8 cellular contexts compared by ENCODE assay signal in the genomic region with DNA sequence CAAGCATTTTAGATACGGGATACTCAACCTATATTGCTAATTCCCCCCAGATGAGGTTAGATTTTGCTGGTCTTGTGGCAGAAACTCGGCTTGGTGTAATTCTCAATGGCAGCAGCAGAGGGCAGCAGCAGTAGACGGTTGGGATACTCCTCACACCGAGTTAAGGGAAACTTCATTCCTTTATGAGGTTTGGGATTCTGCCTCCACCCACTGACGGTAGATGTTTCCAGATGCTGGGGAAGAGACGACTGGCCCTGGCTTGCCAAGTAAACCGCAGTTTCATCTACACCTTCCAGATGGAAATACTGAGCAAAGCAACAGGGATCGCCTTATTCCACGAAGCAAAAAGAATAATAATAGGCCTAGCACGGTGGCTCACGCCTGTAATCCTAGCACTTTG. TPM values are rescaled to one million over a fixed set of nuclear protein-coding genes. Genes with fewer than 3 reads are reported as not detected.
DNase-seq lines count a peak whose midpoint lies in the region; ATAC-seq, FAIRE-seq and TF ChIP-seq lines count a peak whose summit lies in the region.

No MANE protein-coding gene starts in this region.

- peak; percentile 87 for DNase-seq in COLO829 (ENCODE audit: low spot score)
- DNase-seq in HTR-8/SVneo (ENCODE audit: insufficient read length, low spot score) = peak; percentile 83
- peak; percentile 59 for DNase-seq in NOMO-1 treated with DMSO at 0.1 percent for 48 hours (lab: John Stamatoyannopoulos, UW; ENCODE audit: unreplicated experiment)
- peak; percentile 51 to 57 for DNase-seq in activated CD8-positive, alpha-beta memory T cell treated with anti-CD3 and anti-CD28 coated beads for 4 hours (ENCODE audit: low read depth in 2 of 2)
- peak; percentile 47 to 91 for DNase-seq in mesothelial cell of epicardium (ENCODE audit: low spot score in 2 of 2, unreplicated experiment in 2 of 2)
- DNase-seq in stimulated activated CD8-positive, alpha-beta memory T cell treated with anti-CD3 and anti-CD28 coated beads, Interleukin-2, amount 100 ng/mL, for 48 hours (ENCODE audit: low read depth in 2 of 2) = peak; percentile 44 to 76

- no peak for ATAC-seq in GM21737 (IDR thresholded peaks at IDR 0.05; ENCODE audit: unreplicated experiment)

- H3K4me1 Mint-ChIP-seq in mesothelial cell of epicardium = peaks cover 3% of the 10 kb centered on the region

- H3K36me3 Mint-ChIP-seq in mesothelial cell of epicardium = no peaks in the 10 kb centered on the region

- no peaks in the 10 kb centered on the region for H3K27me3 Mint-ChIP-seq in mesothelial cell of epicardium (ENCODE audit: low read depth)

- FAIRE-seq in HTR-8/SVneo (lab: Jason Lieb, UNC) (no peak), endometrium (lab: Jason Lieb, UNC) (peak; percentile 65)

- H3K9me3 Mint-ChIP-seq in mesothelial cell of epicardium = peaks cover 3% of the 10 kb centered on the region

- TF ChIP-seq CTCF in mesothelial cell of epicardium (IDR thresholded peaks at IDR 0.05; ENCODE audit: unreplicated experiment) = peak; percentile 92

- H3K4me3 Mint-ChIP-seq in mesothelial cell of epicardium = no peak overlapping the region

- H3K27ac Mint-ChIP-seq in mesothelial cell of epicardium = no peak overlapping the region

RNA-seq across cellular contexts. Expression of a gene that starts 8.2 kb away (rescaled TPM):
- 25.3 to 26.8 TPM (median 26.4 TPM) in 3 replicates for total RNA-seq in mesothelial cell of epicardium
